In genomic region chr19:1265611-1266115, GRCh38 we compare ENCODE assay signal across 8 cellular contexts. TPM values are rescaled to one million over a fixed set of nuclear protein-coding genes. Genes with fewer than 3 reads are reported as not detected.
DNase-seq lines count a peak whose midpoint lies in the region; ATAC-seq, FAIRE-seq and TF ChIP-seq lines count a peak whose summit lies in the region.

No MANE protein-coding gene starts in this region.

- POLR2A ChIA-PET in A549 (lab: Yijun Ruan, JAX), result interaction anchor here (1.5 to 3.8 kb wide), 5 partner anchors 10 to 22 kb away, joined by 5 to 42 read pairs (median 14); partner anchors contain the start of gene FAM174C
- POLR2A ChIA-PET in activated CD4-positive, alpha-beta memory T cell treated with anti-CD3 and anti-CD28 coated beads for 36 hours (lab: Charles Lee), result interaction anchor here (2.4 to 3.0 kb wide), 2 partner anchors 13 to 21 kb away, joined by 13 to 37 read pairs; no protein-coding TSS in a partner anchor

- no peak overlapping the region for H4K5ac ChIP-seq in H9 (ENCODE audit: insufficient read length, low read depth, low read length)

- intact Hi-C loops in activated CD4-positive, alpha-beta memory T cell treated with anti-CD3 and anti-CD28 coated beads for 36 hours (cut with micrococcal nuclease), result loop anchor here (1.0 kb wide), 2 partner anchors 16 to 21 kb away; no protein-coding TSS in a partner anchor

- H3K23ac ChIP-seq in H9 (ENCODE audit: insufficient read length, low read depth, low read length), result no peak overlapping the region

- peak; percentile 1 to 5; a peak in 5 of 6 replicates for ATAC-seq in A549
- ATAC-seq in HG02970 (IDR thresholded peaks at IDR 0.05; ENCODE audit: low FRiP score, unreplicated experiment), result no peak
- no peak for ATAC-seq in GM19455 (IDR thresholded peaks at IDR 0.05; ENCODE audit: unreplicated experiment)

- H2AK5ac ChIP-seq in H9 (ENCODE audit: insufficient read length, low read length), result no peak overlapping the region

- no peak for TF ChIP-seq RAD21 in A549 (conservative IDR thresholded peaks at IDR 0.05 in 1 of 2, IDR thresholded peaks at IDR 0.05 in 1 of 2)

- no peaks in the 10 kb centered on the region for H3K79me1 ChIP-seq in H9 (ENCODE audit: insufficient read depth, low read depth, low read length, poor library complexity, severe bottlenecking)

- H3K4me2 ChIP-seq in A549 (peak overlapping the region; percentile 95), H9 (ENCODE audit: insufficient read depth, insufficient read length, low read length) (peak overlapping the region; percentile 45)

- TF ChIP-seq EP300 in A549 (IDR thresholded peaks at IDR 0.05), result no peak; a peak in 1 of 5 replicates

- peak; percentile 31 to 67 for DNase-seq in A549 (ENCODE audit: low read depth in 1 of 2, low spot score in 1 of 2)
- DNase-seq in H9, result no peak
- DNase-seq in activated CD4-positive, alpha-beta memory T cell treated with anti-CD3 and anti-CD28 coated beads for 36 hours, result peak; percentile 64
- peak; percentile 67 to 83 for DNase-seq in erythroblast (lab: John Stamatoyannopoulos, UW)
- no peak for DNase-seq in inferior parietal cortex (ENCODE audit: extremely low spot score)

- H2BK20ac ChIP-seq in H9 (ENCODE audit: low read depth, low read length, poor library complexity, severe bottlenecking), result no peak overlapping the region

- H2BK15ac ChIP-seq in H9 (ENCODE audit: low read depth, low read length), result no peak overlapping the region

- TF ChIP-seq CTCF in A549 (IDR thresholded peaks at IDR 0.05) (no peak), H9 (conservative IDR thresholded peaks at IDR 0.05) (no peak), nephron (IDR thresholded peaks at IDR 0.05; ENCODE audit: unreplicated experiment in 3 of 3) (no peak)

- no peak overlapping the region for H2BK5ac ChIP-seq in H9 (ENCODE audit: insufficient read length, low read length)

- CTCF ChIA-PET in A549 (lab: Yijun Ruan, JAX), result interaction anchor here (1.2 to 18.7 kb wide), 7 partner anchors 10 to 223 kb away, joined by 3 to 500 read pairs (median 8); partner anchors contain the start of gene ATP5F1D
- CTCF ChIA-PET in activated CD4-positive, alpha-beta memory T cell treated with anti-CD3 and anti-CD28 coated beads for 36 hours (lab: Charles Lee), result interaction anchor here (1.1 to 17.9 kb wide), 4 partner anchors 12 to 199 kb away, joined by 3 to 649 read pairs (median 4); partner anchors contain the start of genes ARHGAP45 and ATP5F1D

- H3K9ac ChIP-seq in H9 (ENCODE audit: extremely low read depth, insufficient read length, low read length), result no peak overlapping the region

- H3K4me3 Mint-ChIP-seq in H9 (peak overlapping the region; percentile 56 to 72), nephron (peak overlapping the region; percentile 69 to 73 (median 70))
- H3K4me3 Mint-ChIP-seq in activated CD4-positive, alpha-beta memory T cell treated with anti-CD3 and anti-CD28 coated beads for 36 hours, result peak overlapping the region; percentile 37

- H3K27me3 Mint-ChIP-seq in H9 (ENCODE audit: low read depth) (peaks cover 13% of the 10 kb centered on the region), nephron (ENCODE audit: low read depth) (peaks cover 10% of the 10 kb centered on the region)
- H3K27me3 Mint-ChIP-seq in activated CD4-positive, alpha-beta memory T cell treated with anti-CD3 and anti-CD28 coated beads for 36 hours, result no peaks in the 10 kb centered on the region

- no peak overlapping the region for H3T11ph ChIP-seq in H9 (ENCODE audit: low read length)

- 4% methylated on average over 9 of the region's 28 CpGs for WGBS in A549 (ENCODE audit: missing lambda C conversion rate)
- WGBS in H9 (ENCODE audit: extremely low coverage, insufficient read length, low lambda C conversion rate), result no CpG with 5 or more reads among the region's 28 CpGs

- TF ChIP-seq POLR2A in A549 (IDR thresholded peaks at IDR 0.05; ENCODE audit: low read length) (0 out of 2 replicates have a peak, but pooled peaks have one; percentile 5), erythroblast (IDR thresholded peaks at IDR 0.05; ENCODE audit: low read length) (no peak)

- H2BK12ac ChIP-seq in H9 (ENCODE audit: insufficient read length, low read depth, low read length), result no peak overlapping the region

- H3K36me3 Mint-ChIP-seq in H9 (ENCODE audit: insufficient read depth in 1 of 3, low read depth in 3 of 3) (peaks cover 5 to 22% (median 8%) of the 10 kb centered on the region in 3 experiments), nephron (ENCODE audit: low read depth) (peaks cover 8% of the 10 kb centered on the region)
- peaks cover 12% of the 10 kb centered on the region for H3K36me3 Mint-ChIP-seq in activated CD4-positive, alpha-beta memory T cell treated with anti-CD3 and anti-CD28 coated beads for 36 hours

- no peak overlapping the region for H4K8ac ChIP-seq in H9 (replicated peaks; ENCODE audit: insufficient read length, low read depth, low read length)

- no peak overlapping the region for H3K14ac ChIP-seq in H9 (ENCODE audit: insufficient read depth, low read length)

- peaks cover 4% of the 10 kb centered on the region; the same call in 1 of the 2 replicates for H3K79me2 ChIP-seq in H9 (ENCODE audit: insufficient read depth, low read length)

- H3K9me3 ChIP-seq in A549, result no peaks in the 10 kb centered on the region
- no peaks in the 10 kb centered on the region for H3K9me3 ChIP-seq in H9 (ENCODE audit: control insufficient read depth, low read depth, low read length)

- no peak overlapping the region for H4K91ac ChIP-seq in H9 (ENCODE audit: insufficient read length, low read depth, low read length)

- peak overlapping the region; percentile 23 for H3K18ac ChIP-seq in H9 (ENCODE audit: insufficient read length, low read depth, low read length)

- H2AFZ ChIP-seq in H9 (ENCODE audit: low read length), result no peak overlapping the region

- no peak overlapping the region for H3K56ac ChIP-seq in H9 (ENCODE audit: insufficient read length, low read depth, low read length)

- no peak for FAIRE-seq in A549 (lab: Jason Lieb, UNC)

- H3K9me3 Mint-ChIP-seq in H9 (no peaks in the 10 kb centered on the region; a peak in 1 of 5 replicates), nephron (no peaks in the 10 kb centered on the region)
- no peaks in the 10 kb centered on the region for H3K9me3 Mint-ChIP-seq in activated CD4-positive, alpha-beta memory T cell treated with anti-CD3 and anti-CD28 coated beads for 36 hours

- no peak overlapping the region for H3K4ac ChIP-seq in H9 (ENCODE audit: low read depth, low read length)

- no peaks in the 10 kb centered on the region for H3K27me3 ChIP-seq in H9 (ENCODE audit: insufficient read depth, low read length)

- peaks cover 30% of the 10 kb centered on the region for H3K23me2 ChIP-seq in H9 (ENCODE audit: insufficient read length, low read depth, low read length, poor library complexity, severe bottlenecking)

- H3K27ac ChIP-seq in A549 (peak overlapping the region; percentile 90 to 100), H9 (ENCODE audit: insufficient read length, low read depth, low read length) (no peak overlapping the region)

- H3K4me3 ChIP-seq in A549, result peak overlapping the region; percentile 53

- peak overlapping the region in 2 of 3 experiments; percentile 55 to 98; a peak in 3 of 7 replicates for H3K27ac Mint-ChIP-seq in H9
- H3K27ac Mint-ChIP-seq in activated CD4-positive, alpha-beta memory T cell treated with anti-CD3 and anti-CD28 coated beads for 36 hours, result peak overlapping the region; percentile 33
- peak overlapping the region; percentile 77 to 88 (median 83) for H3K27ac Mint-ChIP-seq in nephron

- H3K4me1 ChIP-seq in A549 (peaks cover 57% of the 10 kb centered on the region), H9 (ENCODE audit: insufficient read depth, low read length) (peaks cover 4% of the 10 kb centered on the region; the same call in 1 of the 2 replicates)

- H3K4me1 Mint-ChIP-seq in H9 (peaks cover 54 to 59% of the 10 kb centered on the region in 2 experiments), nephron (peaks cover 69% of the 10 kb centered on the region)
- peaks cover 51% of the 10 kb centered on the region for H3K4me1 Mint-ChIP-seq in activated CD4-positive, alpha-beta memory T cell treated with anti-CD3 and anti-CD28 coated beads for 36 hours (ENCODE audit: low read depth)

- H2BK120ac ChIP-seq in H9 (ENCODE audit: low read depth, low read length, poor library complexity, severe bottlenecking), result no peak overlapping the region

- H4K20me1 ChIP-seq in H9 (ENCODE audit: control insufficient read depth, insufficient read depth, insufficient read length), result no peaks in the 10 kb centered on the region

RNA-seq across cellular contexts. Expression of gene CIRBP, which starts 3.5 kb away (rescaled TPM):
- polyA plus RNA-seq in A549 (2011; rRNA removed), result 92.4 and 151 TPM in 2 replicates
- 111 and 147 TPM in 2 replicates for polyA plus RNA-seq in A549 (2012; cell fraction: cytosol; rRNA removed)
- 246 and 410 TPM in 2 replicates for polyA plus RNA-seq in A549 (2012; cell fraction: nucleus; rRNA removed)
- 178 to 201 TPM (median 189 TPM) in 3 replicates for polyA plus RNA-seq in A549 (2017; fragmentation: RNase III; extraction: RNeasy Plus Mini Kit Qiagen cat#74134 plus additional on column Dnase treatment)
- polyA minus RNA-seq in A549 (2011; rRNA and poly(A)+ RNA removed), result 38.3 and 44.0 TPM in 2 replicates
- 249 and 263 TPM in 2 replicates for total RNA-seq in H9 (2021)
- 100 to 1,000 TPM; 171 to 173 TPM for total RNA-seq in activated CD4-positive, alpha-beta memory T cell treated with anti-CD3 and anti-CD28 coated beads for 36 hours

RNA-seq across cellular contexts. Expression of gene FAM174C, which starts 9.7 kb away (rescaled TPM):
- polyA plus RNA-seq in A549 (2011; rRNA removed) (22.7 and 24.8 TPM in 2 replicates), A549 (2017; fragmentation: RNase III; extraction: RNeasy Plus Mini Kit Qiagen cat#74134 plus additional on column Dnase treatment) (35.6 to 37.6 TPM (median 37.1 TPM) in 3 replicates)
- 96.5 and 113 TPM in 2 replicates for polyA plus RNA-seq in A549 (2012; cell fraction: cytosol; rRNA removed)
- 61.6 and 78.1 TPM in 2 replicates for polyA plus RNA-seq in A549 (2012; cell fraction: nucleus; rRNA removed)
- 5.3 and 6.7 TPM in 2 replicates for polyA minus RNA-seq in A549 (2011; rRNA and poly(A)+ RNA removed)
- total RNA-seq in H9 (2021), result 56.4 and 63.0 TPM in 2 replicates
- 10 to 100 TPM; 74.8 to 76.1 TPM for total RNA-seq in activated CD4-positive, alpha-beta memory T cell treated with anti-CD3 and anti-CD28 coated beads for 36 hours

RNA-seq across cellular contexts. Expression of gene MIDN, which starts 17.3 kb away (rescaled TPM):
- 9.1 and 11.8 TPM in 2 replicates for polyA plus RNA-seq in A549 (2011; rRNA removed)
- 17.7 and 27.8 TPM in 2 replicates for polyA plus RNA-seq in A549 (2012; cell fraction: cytosol; rRNA removed)
- polyA plus RNA-seq in A549 (2012; cell fraction: nucleus; rRNA removed), result 45.7 and 73.9 TPM in 2 replicates
- 27.7 to 33.4 TPM (median 31.4 TPM) in 3 replicates for polyA plus RNA-seq in A549 (2017; fragmentation: RNase III; extraction: RNeasy Plus Mini Kit Qiagen cat#74134 plus additional on column Dnase treatment)
- polyA minus RNA-seq in A549 (2011; rRNA and poly(A)+ RNA removed), result 23.7 and 25.2 TPM in 2 replicates
- total RNA-seq in H9 (2021), result 286 and 300 TPM in 2 replicates
- 10 to 100 TPM; 54.1 to 54.6 TPM for total RNA-seq in activated CD4-positive, alpha-beta memory T cell treated with anti-CD3 and anti-CD28 coated beads for 36 hours

RNA-seq across cellular contexts. Expression of gene EFNA2, which starts 20.0 kb away (rescaled TPM):
- polyA plus RNA-seq in A549 (2011; rRNA removed) (0.16 and 0.24 TPM in 2 replicates), A549 (2017; fragmentation: RNase III; extraction: RNeasy Plus Mini Kit Qiagen cat#74134 plus additional on column Dnase treatment) (0.84 to 1.3 TPM (median 1.2 TPM) in 3 replicates)
- polyA plus RNA-seq in A549 (2012; cell fraction: cytosol; rRNA removed), result 0.62 and 0.97 TPM in 2 replicates
- 1.3 and 1.5 TPM in 2 replicates for polyA plus RNA-seq in A549 (2012; cell fraction: nucleus; rRNA removed)
- 0.29 TPM in 1 of 2 replicates, not detected in the other for polyA minus RNA-seq in A549 (2011; rRNA and poly(A)+ RNA removed)
- 14.3 TPM in 2 replicates for total RNA-seq in H9 (2021)
- total RNA-seq in activated CD4-positive, alpha-beta memory T cell treated with anti-CD3 and anti-CD28 coated beads for 36 hours, result not detected

RNA-seq across cellular contexts. Expression of gene ATP5F1D, which starts 24.1 kb away (rescaled TPM):
- polyA plus RNA-seq in A549 (2011; rRNA removed), result 18.5 and 28.7 TPM in 2 replicates
- 158 and 210 TPM in 2 replicates for polyA plus RNA-seq in A549 (2012; cell fraction: cytosol; rRNA removed)
- polyA plus RNA-seq in A549 (2012; cell fraction: nucleus; rRNA removed), result 114 and 225 TPM in 2 replicates
- polyA plus RNA-seq in A549 (2017; fragmentation: RNase III; extraction: RNeasy Plus Mini Kit Qiagen cat#74134 plus additional on column Dnase treatment), result 96.9 to 101 TPM (median 99.7 TPM) in 3 replicates
- polyA minus RNA-seq in A549 (2011; rRNA and poly(A)+ RNA removed), result 12.4 and 18.2 TPM in 2 replicates
- 179 and 191 TPM in 2 replicates for total RNA-seq in H9 (2021)
- total RNA-seq in activated CD4-positive, alpha-beta memory T cell treated with anti-CD3 and anti-CD28 coated beads for 36 hours, result 100 to 1,000 TPM; 178 to 192 TPM

Comparison
In these comparisons a context has a peak if more than half of its experiments do, and no peak if none do; other contexts are left out.
1. ATAC-seq: peak in A549 (2 of 2); none in HG02970 (single experiment) and GM19455 (single experiment).
2. DNase-seq: peak in A549 (2 of 2), activated CD4-positive, alpha-beta memory T cell treated with anti-CD3 and anti-CD28 coated beads for 36 hours (single experiment) and erythroblast (2 of 2); none in H9 (single experiment) and inferior parietal cortex (single experiment).
3. H3K27ac Mint-ChIP-seq: peak in every context shown above with its lines; median percentile 83 in nephron; 76 in H9; 33 in activated CD4-positive, alpha-beta memory T cell treated with anti-CD3 and anti-CD28 coated beads for 36 hours.
4. Peak in every context shown above with its lines, with median percentiles within 50 percentile points of each other: H3K4me3 Mint-ChIP-seq.